Comparison of ENCODE assay signal across 2 cellular contexts in the genomic region with DNA sequence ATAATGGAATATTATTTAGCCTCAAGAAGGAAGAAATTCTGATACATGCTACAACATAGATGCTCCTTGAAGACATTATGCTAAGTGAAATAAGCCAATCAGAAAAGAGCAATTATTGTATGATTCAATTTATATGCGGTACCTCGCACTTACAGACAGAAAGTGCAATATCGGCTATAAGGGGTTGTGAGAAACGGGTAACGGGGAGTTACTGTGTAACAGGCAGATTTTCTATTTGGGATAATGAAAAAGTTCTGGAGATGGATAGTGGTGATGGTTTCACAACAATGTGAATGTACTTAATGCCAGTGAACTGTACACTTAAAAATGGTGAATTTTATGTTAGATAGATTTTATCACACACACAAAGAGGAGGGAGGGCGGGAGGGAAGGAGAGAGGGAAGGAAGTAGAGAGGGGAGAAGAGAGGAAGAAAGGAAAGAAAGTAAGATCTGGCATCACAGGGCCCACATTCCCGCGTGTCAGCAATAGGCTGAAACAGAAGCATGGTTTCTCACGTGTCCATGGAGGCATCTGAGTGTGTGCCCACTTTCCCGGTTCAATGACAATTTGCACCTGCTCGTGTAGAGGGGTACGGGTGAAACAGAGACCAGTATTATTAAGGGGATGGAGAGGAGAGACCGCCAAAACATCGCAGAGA.
TF ChIP-seq lines count a peak whose summit lies in the region.

No MANE protein-coding gene starts in this region.

TF ChIP-seq in SK-N-SH, 30 proteins besides CTCF, POLR2A, EP300 and RAD21 (continued from another document):
- TF ChIP-seq, protein P1, sequence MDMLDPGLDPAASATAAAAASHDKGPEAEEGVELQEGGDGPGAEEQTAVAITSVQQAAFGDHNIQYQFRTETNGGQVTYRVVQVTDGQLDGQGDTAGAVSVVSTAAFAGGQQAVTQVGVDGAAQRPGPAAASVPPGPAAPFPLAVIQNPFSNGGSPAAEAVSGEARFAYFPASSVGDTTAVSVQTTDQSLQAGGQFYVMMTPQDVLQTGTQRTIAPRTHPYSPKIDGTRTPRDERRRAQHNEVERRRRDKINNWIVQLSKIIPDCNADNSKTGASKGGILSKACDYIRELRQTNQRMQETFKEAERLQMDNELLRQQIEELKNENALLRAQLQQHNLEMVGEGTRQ (IDR thresholded peaks at IDR 0.05; ENCODE audit: borderline replicate concordance, low read depth, low read length): no peak
- TF ChIP-seq, protein P2, sequence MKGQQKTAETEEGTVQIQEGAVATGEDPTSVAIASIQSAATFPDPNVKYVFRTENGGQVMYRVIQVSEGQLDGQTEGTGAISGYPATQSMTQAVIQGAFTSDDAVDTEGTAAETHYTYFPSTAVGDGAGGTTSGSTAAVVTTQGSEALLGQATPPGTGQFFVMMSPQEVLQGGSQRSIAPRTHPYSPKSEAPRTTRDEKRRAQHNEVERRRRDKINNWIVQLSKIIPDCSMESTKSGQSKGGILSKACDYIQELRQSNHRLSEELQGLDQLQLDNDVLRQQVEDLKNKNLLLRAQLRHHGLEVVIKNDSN (IDR thresholded peaks at IDR 0.05; ENCODE audit: borderline replicate concordance, low read depth): no peak

TF ChIP-seq in SK-N-SH treated with all-trans-retinoic acid at 6 μM for 48 hours, 23 proteins besides CTCF, POLR2A, EP300 and RAD21 (continued from another document):
- TF ChIP-seq, protein P3, sequence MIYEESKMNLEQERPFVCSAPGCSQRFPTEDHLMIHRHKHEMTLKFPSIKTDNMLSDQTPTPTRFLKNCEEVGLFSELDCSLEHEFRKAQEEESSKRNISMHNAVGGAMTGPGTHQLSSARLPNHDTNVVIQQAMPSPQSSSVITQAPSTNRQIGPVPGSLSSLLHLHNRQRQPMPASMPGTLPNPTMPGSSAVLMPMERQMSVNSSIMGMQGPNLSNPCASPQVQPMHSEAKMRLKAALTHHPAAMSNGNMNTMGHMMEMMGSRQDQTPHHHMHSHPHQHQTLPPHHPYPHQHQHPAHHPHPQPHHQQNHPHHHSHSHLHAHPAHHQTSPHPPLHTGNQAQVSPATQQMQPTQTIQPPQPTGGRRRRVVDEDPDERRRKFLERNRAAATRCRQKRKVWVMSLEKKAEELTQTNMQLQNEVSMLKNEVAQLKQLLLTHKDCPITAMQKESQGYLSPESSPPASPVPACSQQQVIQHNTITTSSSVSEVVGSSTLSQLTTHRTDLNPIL (CRISPR knock-in tag; IDR thresholded peaks at IDR 0.05; ENCODE audit: low read depth): no peak
- TF ChIP-seq ZNF8 (CRISPR knock-in tag; IDR thresholded peaks at IDR 0.05) (no peak; the same call in 1 of the 2 replicates), PPARA (CRISPR knock-in tag; IDR thresholded peaks at IDR 0.05; ENCODE audit: borderline replicate concordance) (no peak), ARNTL (CRISPR knock-in tag; IDR thresholded peaks at IDR 0.05; ENCODE audit: borderline replicate concordance, low read depth) (no peak)
- TF ChIP-seq, protein P4, sequence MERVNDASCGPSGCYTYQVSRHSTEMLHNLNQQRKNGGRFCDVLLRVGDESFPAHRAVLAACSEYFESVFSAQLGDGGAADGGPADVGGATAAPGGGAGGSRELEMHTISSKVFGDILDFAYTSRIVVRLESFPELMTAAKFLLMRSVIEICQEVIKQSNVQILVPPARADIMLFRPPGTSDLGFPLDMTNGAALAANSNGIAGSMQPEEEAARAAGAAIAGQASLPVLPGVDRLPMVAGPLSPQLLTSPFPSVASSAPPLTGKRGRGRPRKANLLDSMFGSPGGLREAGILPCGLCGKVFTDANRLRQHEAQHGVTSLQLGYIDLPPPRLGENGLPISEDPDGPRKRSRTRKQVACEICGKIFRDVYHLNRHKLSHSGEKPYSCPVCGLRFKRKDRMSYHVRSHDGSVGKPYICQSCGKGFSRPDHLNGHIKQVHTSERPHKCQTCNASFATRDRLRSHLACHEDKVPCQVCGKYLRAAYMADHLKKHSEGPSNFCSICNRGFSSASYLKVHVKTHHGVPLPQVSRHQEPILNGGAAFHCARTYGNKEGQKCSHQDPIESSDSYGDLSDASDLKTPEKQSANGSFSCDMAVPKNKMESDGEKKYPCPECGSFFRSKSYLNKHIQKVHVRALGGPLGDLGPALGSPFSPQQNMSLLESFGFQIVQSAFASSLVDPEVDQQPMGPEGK (CRISPR knock-in tag; IDR thresholded peaks at IDR 0.05; ENCODE audit: borderline replicate concordance): no peak
- TF ChIP-seq, protein P5, sequence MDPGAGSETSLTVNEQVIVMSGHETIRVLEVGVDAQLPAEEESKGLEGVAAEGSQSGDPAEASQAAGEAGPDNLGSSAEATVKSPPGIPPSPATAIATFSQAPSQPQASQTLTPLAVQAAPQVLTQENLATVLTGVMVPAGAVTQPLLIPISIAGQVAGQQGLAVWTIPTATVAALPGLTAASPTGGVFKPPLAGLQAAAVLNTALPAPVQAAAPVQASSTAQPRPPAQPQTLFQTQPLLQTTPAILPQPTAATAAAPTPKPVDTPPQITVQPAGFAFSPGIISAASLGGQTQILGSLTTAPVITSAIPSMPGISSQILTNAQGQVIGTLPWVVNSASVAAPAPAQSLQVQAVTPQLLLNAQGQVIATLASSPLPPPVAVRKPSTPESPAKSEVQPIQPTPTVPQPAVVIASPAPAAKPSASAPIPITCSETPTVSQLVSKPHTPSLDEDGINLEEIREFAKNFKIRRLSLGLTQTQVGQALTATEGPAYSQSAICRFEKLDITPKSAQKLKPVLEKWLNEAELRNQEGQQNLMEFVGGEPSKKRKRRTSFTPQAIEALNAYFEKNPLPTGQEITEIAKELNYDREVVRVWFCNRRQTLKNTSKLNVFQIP (CRISPR knock-in tag; IDR thresholded peaks at IDR 0.05; ENCODE audit: borderline replicate concordance, low read depth): no peak
